In the genomic region with DNA sequence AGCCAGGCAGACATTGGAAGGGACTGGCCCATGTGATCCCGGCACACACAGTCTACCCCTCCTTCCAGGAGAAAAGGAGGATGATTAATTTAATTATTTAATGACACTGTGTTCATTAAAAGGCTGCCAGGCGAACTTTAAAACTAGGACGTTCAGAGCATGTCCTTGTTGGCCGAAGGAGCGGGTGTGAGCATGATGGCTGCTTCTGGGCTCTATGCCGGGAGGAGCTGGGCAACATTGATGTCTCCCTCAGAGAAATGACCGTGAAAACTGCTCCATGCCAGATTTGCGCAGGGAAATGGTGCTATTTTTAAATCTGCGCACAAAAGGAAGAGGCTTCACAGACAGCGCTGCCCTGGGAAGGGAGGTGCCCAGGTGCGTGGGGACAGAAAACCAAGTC, we compare ENCODE assay signal across 20 cellular contexts.
"Had no signal": no experiment of that assay in that cellular context is flagged by ENCODE, and none has a peak within 500 bp of the region (broad histone marks: within the 10 kb centered on the region; RNA-seq: fewer than 3 reads in every experiment).

No MANE protein-coding gene starts in this region.

- H3K27me3 ChIP-seq: SJSA1 had no signal

- H3K27ac ChIP-seq: SJSA1, SK-N-MC had no signal

- H3K4me1 ChIP-seq: SJSA1 had no signal

- DNase-seq: Kasumi-1, KG1, MM.1S, NCI-H1092 treated with DMSO at 0.1 percent for 48 hours, NCI-H1436, NCI-H187, NCI-H2029, NCI-H2081 treated with DMSO at 0.1 percent for 48 hours, NCI-H226, NCI-H446, NCI-H510A, NCI-H524 treated with DMSO at 0.1 percent for 48 hours, NCI-H69, NCI-H774, Right ventricle myocardium superior, RPMI8226, SIG-M5 had no signal

- FAIRE-seq: RCC 7860 had no signal

- H3K4me3 ChIP-seq: SJSA1, SK-N-MC had no signal

- H3K36me3 ChIP-seq: SJSA1 had no signal
